In genomic region chr14:65210118-65210826, GRCh38 we compare ENCODE assay signal across 10 cellular contexts.
DNase-seq lines count a peak whose midpoint lies in the region; ATAC-seq and TF ChIP-seq lines count a peak whose summit lies in the region.
"Had no signal": no experiment of that assay in that cellular context is flagged by ENCODE, and none has a peak within 500 bp of the region (broad histone marks: within the 10 kb centered on the region; RNA-seq: fewer than 3 reads in every experiment).

No MANE protein-coding gene starts in this region.

- H3K36me3 Mint-ChIP-seq in activated T-cell treated with anti-CD3 and anti-CD28 coated beads, Interleukin-2, amount 50 U/mL, for 24 hours (ENCODE audit: low read depth): no peaks in the 10 kb centered on the region
- H3K36me3 Mint-ChIP-seq in dendritic cell treated with granulocyte-macrophage colony-stimulating factor and Interleukin-4, amounts not matched to agents 40 ng/mL and 50 ng/mL, for 4 days (ENCODE audit: low read depth): no peaks in the 10 kb centered on the region
- no peaks in the 10 kb centered on the region for H3K36me3 Mint-ChIP-seq in stimulated activated memory B cell treated with anti-CD40 and anti-IgM and Interleukin-4, amounts not matched to agents 10 μg/mL and 1 μg/mL and 100 μg/mL, for 72 hours

- no peaks in the 10 kb centered on the region for H3K9me3 ChIP-seq in PC-3 (ENCODE audit: low read length)

- H3K27ac Mint-ChIP-seq in activated T-cell treated with anti-CD3 and anti-CD28 coated beads, Interleukin-2, amount 50 U/mL, for 24 hours: peak overlapping the region; percentile 91
- H3K27ac Mint-ChIP-seq in dendritic cell treated with granulocyte-macrophage colony-stimulating factor and Interleukin-4, amounts not matched to agents 40 ng/mL and 50 ng/mL, for 4 days: peak overlapping the region; percentile 80
- peak overlapping the region; percentile 65 for H3K27ac Mint-ChIP-seq in stimulated activated memory B cell treated with anti-CD40 and anti-IgM and Interleukin-4, amounts not matched to agents 10 μg/mL and 1 μg/mL and 100 μg/mL, for 72 hours

- no peaks in the 10 kb centered on the region for H3K9me2 ChIP-seq in PC-3 (replicated peaks; ENCODE audit: low read length)

- H4K20me1 ChIP-seq in PC-3 (ENCODE audit: low read length): no peaks in the 10 kb centered on the region

- TF ChIP-seq CTCF in PC-3 (conservative IDR thresholded peaks at IDR 0.05; ENCODE audit: low read depth, low read length): no peak

- no peaks in the 10 kb centered on the region for H3K27me3 Mint-ChIP-seq in activated T-cell treated with anti-CD3 and anti-CD28 coated beads, Interleukin-2, amount 50 U/mL, for 24 hours
- H3K27me3 Mint-ChIP-seq in dendritic cell treated with granulocyte-macrophage colony-stimulating factor and Interleukin-4, amounts not matched to agents 40 ng/mL and 50 ng/mL, for 4 days: peaks cover 3% of the 10 kb centered on the region
- H3K27me3 Mint-ChIP-seq in stimulated activated memory B cell treated with anti-CD40 and anti-IgM and Interleukin-4, amounts not matched to agents 10 μg/mL and 1 μg/mL and 100 μg/mL, for 72 hours: no peaks in the 10 kb centered on the region

- BruUV-seq in PC-3 (replicated peaks; lab: Mats Ljungman, UMichigan): TSS peak; percentile 87

- H3K4me3 Mint-ChIP-seq in activated T-cell treated with anti-CD3 and anti-CD28 coated beads, Interleukin-2, amount 50 U/mL, for 24 hours: peak overlapping the region; percentile 29
- peak overlapping the region; percentile 30 for H3K4me3 Mint-ChIP-seq in dendritic cell treated with granulocyte-macrophage colony-stimulating factor and Interleukin-4, amounts not matched to agents 40 ng/mL and 50 ng/mL, for 4 days
- H3K4me3 Mint-ChIP-seq in stimulated activated memory B cell treated with anti-CD40 and anti-IgM and Interleukin-4, amounts not matched to agents 10 μg/mL and 1 μg/mL and 100 μg/mL, for 72 hours: peak overlapping the region; percentile 35

- no peaks in the 10 kb centered on the region for H3F3A ChIP-seq in PC-3 (ENCODE audit: low read length, unreplicated experiment)

- no peak for DNase-seq in activated T-cell treated with anti-CD3 and anti-CD28 coated beads, Interleukin-2, amount 50 U/mL, for 24 hours
- DNase-seq in activated T-cell treated with anti-CD3 and anti-CD28 coated beads for 4 hours (no peak), PC-3 (peak; percentile 41)
- DNase-seq: activated gamma-delta T cell treated with Interleukin-2 at 50 U/mL for 16 hours had no signal

- intact Hi-C loops in PC-3 (cut with micrococcal nuclease): loop anchor here (2.0 to 5.0 kb wide), 3 partner anchors 25 to 622 kb away; no protein-coding TSS in a partner anchor
- intact Hi-C loops in dendritic cell treated with granulocyte-macrophage colony-stimulating factor and Interleukin-4, amounts not matched to agents 40 ng/mL and 50 ng/mL, for 4 days (cut with micrococcal nuclease): loop anchor here (1.0 kb wide), 1 partner anchor 122 kb away; no protein-coding TSS in a partner anchor

- H3K4me3 ChIP-seq in PC-3 (ENCODE audit: low read length): peak overlapping the region; percentile 0; the same call in 1 of the 2 replicates

- H3K27me3 ChIP-seq in PC-3 (ENCODE audit: low read length): no peaks in the 10 kb centered on the region

- H3K4me2 ChIP-seq in PC-3 (ENCODE audit: low read length): peak overlapping the region; percentile 41

- no peak for ATAC-seq in PC-3
- ATAC-seq in stimulated activated memory B cell treated with anti-CD40 and anti-IgM and Interleukin-4, amounts not matched to agents 10 μg/mL and 1 μg/mL and 100 μg/mL, for 72 hours: peak; percentile 20
- no peak for ATAC-seq in HG03196 (IDR thresholded peaks at IDR 0.05; ENCODE audit: unreplicated experiment)
- no peak for ATAC-seq in HG02623 (IDR thresholded peaks at IDR 0.05; ENCODE audit: unreplicated experiment)
- no peak for ATAC-seq in GM18517 (IDR thresholded peaks at IDR 0.05; ENCODE audit: unreplicated experiment)

- no peaks in the 10 kb centered on the region for H3K79me2 ChIP-seq in PC-3 (ENCODE audit: low read length)

- POLR2A ChIA-PET in PC-3 (lab: Charles Lee; ENCODE audit: unreplicated experiment): no interaction called here

- peaks cover 42% of the 10 kb centered on the region for H3K4me1 ChIP-seq in PC-3 (ENCODE audit: insufficient read depth, low read length)

- CTCF ChIA-PET in PC-3 (lab: Charles Lee): no interaction called here

- H2AFZ ChIP-seq in PC-3 (ENCODE audit: low read length): peak overlapping the region; percentile 10; the same call in 1 of the 2 replicates

- H3K9me3 Mint-ChIP-seq in activated T-cell treated with anti-CD3 and anti-CD28 coated beads, Interleukin-2, amount 50 U/mL, for 24 hours: no peaks in the 10 kb centered on the region
- H3K9me3 Mint-ChIP-seq in dendritic cell treated with granulocyte-macrophage colony-stimulating factor and Interleukin-4, amounts not matched to agents 40 ng/mL and 50 ng/mL, for 4 days: no peaks in the 10 kb centered on the region
- no peaks in the 10 kb centered on the region for H3K9me3 Mint-ChIP-seq in stimulated activated memory B cell treated with anti-CD40 and anti-IgM and Interleukin-4, amounts not matched to agents 10 μg/mL and 1 μg/mL and 100 μg/mL, for 72 hours

- no peaks in the 10 kb centered on the region for H3K36me3 ChIP-seq in PC-3 (ENCODE audit: low read depth, low read length)

- 0 out of 2 replicates have a peak overlapping the region, but pooled peaks have one; percentile 23 for H3K9ac ChIP-seq in PC-3 (ENCODE audit: low read length)

- peak overlapping the region; percentile 51 for H3K27ac ChIP-seq in PC-3 (ENCODE audit: low read length)
- H3K27ac ChIP-seq: RWPE1 had no signal

- H3K4me1 Mint-ChIP-seq in activated T-cell treated with anti-CD3 and anti-CD28 coated beads, Interleukin-2, amount 50 U/mL, for 24 hours (ENCODE audit: low read depth): peaks cover 57% of the 10 kb centered on the region
- peaks cover 71% of the 10 kb centered on the region for H3K4me1 Mint-ChIP-seq in dendritic cell treated with granulocyte-macrophage colony-stimulating factor and Interleukin-4, amounts not matched to agents 40 ng/mL and 50 ng/mL, for 4 days (ENCODE audit: low read depth)
- H3K4me1 Mint-ChIP-seq in stimulated activated memory B cell treated with anti-CD40 and anti-IgM and Interleukin-4, amounts not matched to agents 10 μg/mL and 1 μg/mL and 100 μg/mL, for 72 hours: peaks cover 80% of the 10 kb centered on the region
